ENCODE assay signal across 7 cellular contexts in genomic region chr3:149575213-149575961, GRCh38.
DNase-seq lines count a peak whose midpoint lies in the region; ATAC-seq, FAIRE-seq and TF ChIP-seq lines count a peak whose summit lies in the region.

No MANE protein-coding gene starts in this region.

- peaks cover 78% of the 10 kb centered on the region for H3K4me1 Mint-ChIP-seq in astrocyte (ENCODE audit: low read depth, unreplicated experiment)

- H3K36me3 Mint-ChIP-seq in astrocyte (ENCODE audit: low read depth, unreplicated experiment), result no peaks in the 10 kb centered on the region

- H3K9ac ChIP-seq in astrocyte (ENCODE audit: low read length), result peak overlapping the region; percentile 86

- H3K4me2 ChIP-seq in astrocyte (ENCODE audit: low read length), result peak overlapping the region; percentile 81

- DNase-seq in HTR-8/SVneo (ENCODE audit: insufficient read length, low spot score) (no peak), astrocyte (ENCODE audit: low read depth) (peak; percentile 93), kidney glomerular epithelial cell (lab: John Stamatoyannopoulos, UW) (peak; percentile 65), tibial artery (peak; percentile 53 to 81), frontal cortex (ENCODE audit: low spot score in 2 of 2) (no peak), GM13976 (ENCODE audit: low spot score) (no peak)

- H3K36me3 ChIP-seq in astrocyte (ENCODE audit: insufficient read depth, low read length) (peaks cover 15% of the 10 kb centered on the region), tibial artery (peaks cover 0 to 7% (median 0%) of the 10 kb centered on the region in 3 donors)

- H3K4me1 ChIP-seq in astrocyte (ENCODE audit: insufficient read depth, low read length), result peaks cover 76% of the 10 kb centered on the region
- H3K4me1 ChIP-seq in tibial artery, result peaks cover 0 to 100% (median 80%) of the 10 kb centered on the region in 4 donors

- H2AFZ ChIP-seq in astrocyte (ENCODE audit: low read depth, low read length), result no peak overlapping the region

- no peaks in the 10 kb centered on the region for H3K9me3 Mint-ChIP-seq in astrocyte (ENCODE audit: unreplicated experiment)

- H3K27me3 Mint-ChIP-seq in astrocyte (ENCODE audit: low read depth, unreplicated experiment), result no peaks in the 10 kb centered on the region

- FAIRE-seq in HTR-8/SVneo (lab: Jason Lieb, UNC), result peak; percentile 44
- no peak for FAIRE-seq in astrocyte (lab: Jason Lieb, UNC)
- no peak for FAIRE-seq in frontal cortex (lab: Jason Lieb, UNC)

- H3K27ac Mint-ChIP-seq in astrocyte (ENCODE audit: unreplicated experiment), result peak overlapping the region; percentile 95

- peak overlapping the region; percentile 51 for H3K4me3 Mint-ChIP-seq in astrocyte (ENCODE audit: unreplicated experiment)

- intact Hi-C loops in tibial artery (cut with DNase I; ENCODE audit: low total_unique reads), result no loop called here

- no peak for ATAC-seq in GM18517 (IDR thresholded peaks at IDR 0.05; ENCODE audit: unreplicated experiment)

- H3K9me3 ChIP-seq in astrocyte (ENCODE audit: insufficient read depth, low read depth, low read length) (no peaks in the 10 kb centered on the region), tibial artery (no peaks in the 10 kb centered on the region)

- H3K27me3 ChIP-seq in astrocyte (ENCODE audit: insufficient read depth, low read length) (no peaks in the 10 kb centered on the region), tibial artery (no peaks in the 10 kb centered on the region)

- H3K27ac ChIP-seq in astrocyte (ENCODE audit: low read depth, low read length) (peak overlapping the region; percentile 99), tibial artery (peak overlapping the region; percentile 72 to 74)

- H4K20me1 ChIP-seq in astrocyte (ENCODE audit: insufficient read depth, low read length), result no peaks in the 10 kb centered on the region

- no peak for TF ChIP-seq CTCF in astrocyte (IDR thresholded peaks at IDR 0.05; ENCODE audit: insufficient read depth, low read depth, low read length)
- no peak for TF ChIP-seq CTCF in tibial artery (IDR thresholded peaks at IDR 0.05)
- no peak for TF ChIP-seq CTCF in GM13976 (IDR thresholded peaks at IDR 0.05; ENCODE audit: borderline replicate concordance, control extremely low read depth, extremely low read depth, insufficient read depth, missing control alignments)

- in situ Hi-C loops in GM13976 (cut with MboI; ENCODE audit: low sequenced_read_pairs, unreplicated experiment), result no loop called here

- H3K4me3 ChIP-seq in astrocyte (ENCODE audit: insufficient read depth, low read depth, low read length), result peak overlapping the region; percentile 41
- H3K4me3 ChIP-seq in tibial artery, result peak overlapping the region in 1 of 2 donors; percentile 1

- H3K79me2 ChIP-seq in astrocyte (ENCODE audit: insufficient read depth, low read length), result peaks cover 70% of the 10 kb centered on the region

Comparison
In these comparisons a context has a peak if more than half of its experiments do, and no peak if none do; other contexts are left out.
1. DNase-seq: peak in astrocyte (single experiment), kidney glomerular epithelial cell (single experiment) and tibial artery (2 of 2); none in HTR-8/SVneo (single experiment), frontal cortex (0 of 2) and GM13976 (single experiment).